ENCODE assay signal across 27 cellular contexts in the genomic region with DNA sequence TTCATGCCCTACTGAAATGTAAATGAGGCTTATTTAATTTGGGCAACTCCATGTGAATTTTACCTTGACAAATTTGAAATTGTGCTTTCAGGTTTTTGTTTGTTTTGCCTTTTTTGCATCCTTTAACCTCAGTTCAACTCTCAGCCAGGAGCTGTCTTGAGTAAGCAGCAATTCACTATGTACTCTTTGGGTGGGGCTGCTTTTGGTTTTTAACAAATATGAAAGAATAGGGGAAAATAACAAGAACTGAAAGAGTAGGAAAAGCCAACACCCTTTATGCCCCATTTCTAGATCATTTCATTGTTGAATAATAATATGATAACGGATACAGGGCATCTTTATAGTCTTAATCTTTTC.
DNase-seq lines count a peak whose midpoint lies in the region; ATAC-seq and TF ChIP-seq lines count a peak whose summit lies in the region.
"Had no signal": no experiment of that assay in that cellular context is flagged by ENCODE, and none has a peak within 500 bp of the region (broad histone marks: within the 10 kb centered on the region; RNA-seq: fewer than 3 reads in every experiment).

No MANE protein-coding gene starts in this region.

- H3K27ac Mint-ChIP-seq in progenitor cell of endocrine pancreas: peak overlapping the region; percentile 33
- H3K27ac Mint-ChIP-seq: CD4-positive, alpha-beta T cell; GM23338; HFFc6; IgD-negative memory B cell had no signal

- H3K23ac ChIP-seq in mesenchymal stem cell (ENCODE audit: low read length in 2 of 2): no peak overlapping the region

- H2AK5ac ChIP-seq in mesenchymal stem cell (ENCODE audit: low read length, severe bottlenecking): no peak overlapping the region

- intact Hi-C loops in PC-3 (cut with micrococcal nuclease) (no loop called here), upper lobe of right lung (cut with DNase I) (no loop called here)

- H2BK15ac ChIP-seq in mesenchymal stem cell (ENCODE audit: low read depth, poor library complexity, severe bottlenecking): no peak overlapping the region

- no peak overlapping the region for H4K91ac ChIP-seq in mesenchymal stem cell (ENCODE audit: low read length)

- no TSS peak for BruUV-seq in PC-3 (replicated peaks; lab: Mats Ljungman, UMichigan)

- peak overlapping the region; percentile 41 for H3K27ac ChIP-seq in PC-3 (ENCODE audit: low read length)
- H3K27ac ChIP-seq in hepatocyte: no peak overlapping the region
- peak overlapping the region; percentile 49 for H3K27ac ChIP-seq in mesenchymal stem cell (ENCODE audit: low read length, poor library complexity, severe bottlenecking)
- H3K27ac ChIP-seq in upper lobe of right lung: no peak overlapping the region
- H3K27ac ChIP-seq: KMS-11 had no signal

- no peak overlapping the region for H3K18ac ChIP-seq in mesenchymal stem cell (ENCODE audit: low read depth in 1 of 2, low read length in 2 of 2)

- H3K9me3 ChIP-seq in PC-3 (ENCODE audit: low read length): no peaks in the 10 kb centered on the region
- H3K9me3 ChIP-seq in hepatocyte (ENCODE audit: low read depth): no peaks in the 10 kb centered on the region
- H3K9me3 ChIP-seq in mesenchymal stem cell (ENCODE audit: control insufficient read depth, low read length): no peaks in the 10 kb centered on the region
- no peaks in the 10 kb centered on the region for H3K9me3 ChIP-seq in upper lobe of right lung
- H3K9me3 ChIP-seq: HAP-1, SK-N-SH had no signal

- no peak overlapping the region for H3K4me3 ChIP-seq in PC-3 (ENCODE audit: low read length)
- H3K4me3 ChIP-seq in hepatocyte: no peak overlapping the region
- H3K4me3 ChIP-seq in mesenchymal stem cell (ENCODE audit: insufficient read depth in 1 of 2, low read depth in 1 of 2, low read length in 2 of 2): no peak overlapping the region
- H3K4me3 ChIP-seq in upper lobe of right lung: no peak overlapping the region
- H3K4me3 ChIP-seq: BLaER1 treated with 17β-estradiol and CSF1 and Interleukin-3, amounts not matched to agents 10 nM and 100 nM; GM12878; GM23338; HAP-1 had no signal

- H3K9me2 ChIP-seq in PC-3 (replicated peaks; ENCODE audit: low read length): no peaks in the 10 kb centered on the region
- no peaks in the 10 kb centered on the region for H3K9me2 ChIP-seq in hepatocyte (replicated peaks; ENCODE audit: insufficient read depth)
- H3K9me2 ChIP-seq: SK-N-SH had no signal

- H4K8ac ChIP-seq in mesenchymal stem cell (ENCODE audit: low read length): no peak overlapping the region

- H2AFZ ChIP-seq in PC-3 (ENCODE audit: low read length) (no peak overlapping the region), hepatocyte (no peak overlapping the region), mesenchymal stem cell (ENCODE audit: low read depth, low read length) (no peak overlapping the region)
- H2AFZ ChIP-seq: GM23338 had no signal

- H3K4ac ChIP-seq in mesenchymal stem cell (ENCODE audit: low read depth in 1 of 2, low read length in 2 of 2): no peak overlapping the region

- peaks cover 21% of the 10 kb centered on the region for H3K4me1 Mint-ChIP-seq in progenitor cell of endocrine pancreas (ENCODE audit: low read depth)

- H3K4me3 Mint-ChIP-seq in progenitor cell of endocrine pancreas (ENCODE audit: low read depth): no peak overlapping the region
- H3K4me3 Mint-ChIP-seq: CD4-positive, alpha-beta T cell; GM23338; HFFc6; IgD-negative memory B cell had no signal

- DNase-seq in PC-3 (peak; percentile 35), hepatocyte (ENCODE audit: low spot score) (no peak), mesenchymal stem cell (no peak), progenitor cell of endocrine pancreas (ENCODE audit: low spot score, unreplicated experiment) (no peak), upper lobe of right lung (no peak), DMS79 (lab: John Stamatoyannopoulos, UW) (no peak)
- DNase-seq: AML-193; Caco-2; CD4-positive, alpha-beta T cell; EL; GDM1; HFFc6; MM.1S; NCI-H1048; NCI-H1417; NCI-H1694; NCI-H2029 treated with DMSO at 0.1 percent for 48 hours; NCI-H446 treated with DMSO at 0.1 percent for 48 hours; NCI-H69; SK-N-SH had no signal

- H3K36me3 ChIP-seq in PC-3 (ENCODE audit: low read depth, low read length) (no peaks in the 10 kb centered on the region), hepatocyte (replicated peaks; ENCODE audit: insufficient read depth, low read depth) (no peaks in the 10 kb centered on the region), mesenchymal stem cell (ENCODE audit: control insufficient read depth in 1 of 2, insufficient read depth in 2 of 2, low read depth in 1 of 2, low read length in 2 of 2) (no peaks in the 10 kb centered on the region), upper lobe of right lung (no peaks in the 10 kb centered on the region)
- H3K36me3 ChIP-seq: HAP-1 had no signal

- 97% methylated on average over 1 of the region's 1 CpG for WGBS in hepatocyte (ENCODE audit: low lambda C conversion rate, missing lambda C conversion rate)
- no CpG with 5 or more reads among the region's 1 CpG for WGBS in mesenchymal stem cell

- H3K27me3 ChIP-seq in PC-3 (ENCODE audit: low read length) (no peaks in the 10 kb centered on the region), hepatocyte (no peaks in the 10 kb centered on the region), mesenchymal stem cell (ENCODE audit: control insufficient read depth in 1 of 2, insufficient read depth in 1 of 2, low read length in 2 of 2) (no peaks in the 10 kb centered on the region), upper lobe of right lung (no peaks in the 10 kb centered on the region)
- H3K27me3 ChIP-seq: BLaER1 treated with 17β-estradiol and CSF1 and Interleukin-3, amounts not matched to agents 10 nM and 100 nM had no signal

- H3K4me1 ChIP-seq in PC-3 (ENCODE audit: insufficient read depth, low read length) (peaks cover 41% of the 10 kb centered on the region), hepatocyte (ENCODE audit: insufficient read depth) (no peaks in the 10 kb centered on the region), mesenchymal stem cell (ENCODE audit: control insufficient read depth, insufficient read depth, low read depth, low read length) (peaks cover 12% of the 10 kb centered on the region), upper lobe of right lung (peaks cover 7% of the 10 kb centered on the region)
- H3K4me1 ChIP-seq: HAP-1 had no signal

- H3K4me2 ChIP-seq in PC-3 (ENCODE audit: low read length): peak overlapping the region; percentile 53
- peak overlapping the region; percentile 13 for H3K4me2 ChIP-seq in hepatocyte
- peak overlapping the region; percentile 21 for H3K4me2 ChIP-seq in mesenchymal stem cell (ENCODE audit: low read length, poor library complexity, severe bottlenecking)
- H3K4me2 ChIP-seq: GM23338, KMS-11, SK-N-SH had no signal

- H3K79me1 ChIP-seq in mesenchymal stem cell (replicated peaks; ENCODE audit: low read length, poor library complexity, severe bottlenecking): peaks cover 3% of the 10 kb centered on the region

- H2BK12ac ChIP-seq in mesenchymal stem cell (ENCODE audit: low read length in 2 of 2): no peak overlapping the region

- POLR2A ChIA-PET in PC-3 (lab: Charles Lee; ENCODE audit: unreplicated experiment): no interaction called here

- no peak overlapping the region for H2BK5ac ChIP-seq in mesenchymal stem cell (ENCODE audit: low read depth, low read length, poor library complexity, severe bottlenecking)

- H3K9ac ChIP-seq in PC-3 (ENCODE audit: low read length) (no peak overlapping the region), mesenchymal stem cell (ENCODE audit: low read length) (no peak overlapping the region)
- H3K9ac ChIP-seq: BLaER1 treated with 17β-estradiol and CSF1 and Interleukin-3, amounts not matched to agents 10 nM and 100 nM; KMS-11; SK-N-SH had no signal

- ATAC-seq in PC-3 (peak; percentile 25; the same call in 1 of the 2 replicates), upper lobe of right lung (no peak), HG03354 (IDR thresholded peaks at IDR 0.05; ENCODE audit: poor library complexity, severe bottlenecking, unreplicated experiment) (no peak)
- ATAC-seq: GM12878, GM23338 had no signal

- H4K20me1 ChIP-seq in PC-3 (ENCODE audit: low read length) (no peaks in the 10 kb centered on the region), hepatocyte (ENCODE audit: insufficient read depth, poor library complexity, severe bottlenecking) (no peaks in the 10 kb centered on the region)
- H4K20me1 ChIP-seq: BLaER1 treated with 17β-estradiol and CSF1 and Interleukin-3, amounts not matched to agents 10 nM and 100 nM had no signal

- H2BK120ac ChIP-seq in mesenchymal stem cell (ENCODE audit: low read depth, low read length): no peak overlapping the region

- no peak overlapping the region for H3K14ac ChIP-seq in mesenchymal stem cell (ENCODE audit: low read length in 2 of 2)

- H3K27me3 Mint-ChIP-seq in progenitor cell of endocrine pancreas: no peaks in the 10 kb centered on the region
- H3K27me3 Mint-ChIP-seq: CD4-positive, alpha-beta T cell had no signal

- CTCF ChIA-PET in PC-3 (lab: Charles Lee): no interaction called here

- TF ChIP-seq CTCF in PC-3 (conservative IDR thresholded peaks at IDR 0.05; ENCODE audit: low read depth, low read length): no peak
- TF ChIP-seq CTCF in hepatocyte (IDR thresholded peaks at IDR 0.05; ENCODE audit: poor library complexity): no peak
- no peak for TF ChIP-seq CTCF in progenitor cell of endocrine pancreas (IDR thresholded peaks at IDR 0.05; ENCODE audit: unreplicated experiment)
- TF ChIP-seq CTCF in upper lobe of right lung (IDR thresholded peaks at IDR 0.05): no peak

- H3K79me2 ChIP-seq in PC-3 (ENCODE audit: low read length) (no peaks in the 10 kb centered on the region), hepatocyte (no peaks in the 10 kb centered on the region)

- peaks cover 4% of the 10 kb centered on the region for H3K36me3 Mint-ChIP-seq in progenitor cell of endocrine pancreas (ENCODE audit: insufficient read depth)

- H3F3A ChIP-seq in PC-3 (ENCODE audit: low read length, unreplicated experiment): no peaks in the 10 kb centered on the region

- peaks cover 8% of the 10 kb centered on the region for H3K9me3 Mint-ChIP-seq in progenitor cell of endocrine pancreas (ENCODE audit: low read depth)
- H3K9me3 Mint-ChIP-seq: CD4-positive, alpha-beta T cell; HFFc6; IgD-negative memory B cell had no signal

Comparison
In these comparisons a context has a peak if more than half of its experiments do, and no peak if none do; other contexts are left out.
1. H3K27ac ChIP-seq: peak in PC-3 (single experiment) and mesenchymal stem cell (single experiment); none in hepatocyte (single experiment) and upper lobe of right lung (single experiment).
2. Peak in every context shown above with its lines, with median percentiles within 50 percentile points of each other: H3K4me2 ChIP-seq.